19 cellular contexts compared by ENCODE assay signal in genomic region chr1:82931051-82931450, GRCh38.
DNase-seq lines count a peak whose midpoint lies in the region; ATAC-seq lines count a peak whose summit lies in the region.
"Had no signal": no experiment of that assay in that cellular context is flagged by ENCODE, and none has a peak within 500 bp of the region (broad histone marks: within the 10 kb centered on the region; RNA-seq: fewer than 3 reads in every experiment).

No MANE protein-coding gene starts in this region.

- H3K27ac ChIP-seq in GM23248 = no peak overlapping the region
- H3K27ac ChIP-seq in mesodermal cell (ENCODE audit: low read depth, low read length, severe bottlenecking) = peak overlapping the region; percentile 63
- H3K27ac ChIP-seq: cardiac muscle cell, RWPE1 had no signal

- no peaks in the 10 kb centered on the region for H3K36me3 ChIP-seq in GM23248 (ENCODE audit: low read depth)
- H3K36me3 ChIP-seq in mesodermal cell (ENCODE audit: control insufficient read depth, insufficient read depth, low read length) = no peaks in the 10 kb centered on the region
- H3K36me3 ChIP-seq: cardiac muscle cell, MG63 had no signal

- H3K4me1 ChIP-seq in GM23248 (ENCODE audit: insufficient read depth) (no peaks in the 10 kb centered on the region), mesodermal cell (ENCODE audit: control insufficient read depth, insufficient read depth, low read length, poor library complexity, severe bottlenecking) (no peaks in the 10 kb centered on the region)

- no peak for ATAC-seq in HG03457 (IDR thresholded peaks at IDR 0.05; ENCODE audit: unreplicated experiment)
- ATAC-seq: activated CD4-positive, CD25-positive, alpha-beta regulatory T cell treated with anti-CD3 and anti-CD28 coated beads, Interleukin-2, amount 50 U/mL, for 24 hours; stimulated activated naive B cell treated with anti-CD40 and anti-IgM and Interleukin-4, amounts not matched to agents 10 μg/mL and 1 μg/mL and 100 μg/mL, for 72 hours had no signal

- H3K27me3 ChIP-seq in GM23248 (replicated peaks; ENCODE audit: insufficient read depth) = no peaks in the 10 kb centered on the region
- H3K27me3 ChIP-seq: cardiac muscle cell, MG63 had no signal

- in situ Hi-C loops in GM23248 (cut with MboI) = no loop called here

- no peak overlapping the region for H2AFZ ChIP-seq in GM23248

- no peak overlapping the region for H3K4me3 ChIP-seq in GM23248
- H3K4me3 ChIP-seq in mesodermal cell (ENCODE audit: extremely low read depth, insufficient read depth, low read length, poor library complexity, severe bottlenecking) = no peak overlapping the region
- H3K4me3 ChIP-seq: cardiac muscle cell, lung, MG63 had no signal

- no peak overlapping the region for H3K4me2 ChIP-seq in GM23248 (ENCODE audit: unreplicated experiment)

- no peak overlapping the region for H3K9ac ChIP-seq in GM23248

- no peaks in the 10 kb centered on the region for H3K9me3 ChIP-seq in GM23248 (ENCODE audit: low read depth)
- no peaks in the 10 kb centered on the region for H3K9me3 ChIP-seq in mesodermal cell (ENCODE audit: control insufficient read depth, low read length)
- H3K9me3 ChIP-seq: MG63 had no signal

- peak; percentile 6 for DNase-seq in GM23248
- DNase-seq in M059J (ENCODE audit: low read depth) = peak; percentile 61
- peak; percentile 36 for DNase-seq in glomerular endothelial cell (ENCODE audit: extremely low read depth, low read depth, low spot score)
- DNase-seq in OCI-M1 (lab: John Stamatoyannopoulos, UW) = no peak
- DNase-seq in NCI-H1105 (lab: John Stamatoyannopoulos, UW) = no peak
- DNase-seq: activated CD4-positive, alpha-beta T cell treated with anti-CD3 and anti-CD28 coated beads, Interleukin-2, amount 50 U/mL, for 48 hours; aorta; islet precursor cell; MG63; NCI-H1417 treated with DMSO at 0.1 percent for 48 hours; NCI-H2107; posterior cingulate gyrus; stimulated activated naive B cell treated with anti-CD40 and anti-IgM and Interleukin-4, amounts not matched to agents 10 μg/mL and 1 μg/mL and 100 μg/mL, for 72 hours had no signal

- no peaks in the 10 kb centered on the region for H3K9me2 ChIP-seq in GM23248 (ENCODE audit: insufficient read depth)

- no peaks in the 10 kb centered on the region for H3K79me2 ChIP-seq in GM23248 (ENCODE audit: insufficient read depth)

- no peaks in the 10 kb centered on the region for H3F3A ChIP-seq in GM23248 (ENCODE audit: insufficient read depth)

- no peaks in the 10 kb centered on the region for H4K20me1 ChIP-seq in GM23248 (ENCODE audit: insufficient read depth)

Comparison
In these comparisons a context has a peak if more than half of its experiments do, and no peak if none do; other contexts are left out.
1. DNase-seq: peak in GM23248 (single experiment), M059J (single experiment) and glomerular endothelial cell (single experiment); none in OCI-M1 (single experiment) and NCI-H1105 (single experiment).